1 cellular context compared by ENCODE assay signal in the genomic region with DNA sequence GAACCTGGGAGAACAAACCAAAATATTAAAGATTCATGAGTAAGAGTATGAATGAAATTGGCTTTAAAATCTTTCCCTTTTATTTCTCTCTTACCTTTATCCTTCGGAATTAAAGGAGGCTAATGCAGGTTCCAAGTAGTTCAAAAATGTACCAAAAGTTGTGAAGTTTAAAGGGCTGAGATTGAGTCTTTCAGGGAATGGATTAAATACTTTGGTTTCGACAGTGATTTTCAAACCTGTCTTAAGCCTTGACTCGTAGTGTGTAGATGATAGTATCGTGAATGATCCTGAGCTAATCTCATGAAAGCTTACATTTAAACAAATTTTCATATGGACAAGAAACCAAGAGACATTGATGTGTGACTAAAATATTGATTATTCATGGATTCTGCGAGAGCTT.
TF ChIP-seq lines count a peak whose summit lies in the region.

No MANE protein-coding gene starts in this region.

TF ChIP-seq in K562, 482 proteins besides CTCF, POLR2A, EP300 and RAD21:
- no peak for TF ChIP-seq ZNF76 (CRISPR knock-in tag; IDR thresholded peaks at IDR 0.05; ENCODE audit: borderline replicate concordance)
- peak; percentile 76 for TF ChIP-seq KDM1A (IDR thresholded peaks at IDR 0.05)
- TF ChIP-seq, protein P1, sequence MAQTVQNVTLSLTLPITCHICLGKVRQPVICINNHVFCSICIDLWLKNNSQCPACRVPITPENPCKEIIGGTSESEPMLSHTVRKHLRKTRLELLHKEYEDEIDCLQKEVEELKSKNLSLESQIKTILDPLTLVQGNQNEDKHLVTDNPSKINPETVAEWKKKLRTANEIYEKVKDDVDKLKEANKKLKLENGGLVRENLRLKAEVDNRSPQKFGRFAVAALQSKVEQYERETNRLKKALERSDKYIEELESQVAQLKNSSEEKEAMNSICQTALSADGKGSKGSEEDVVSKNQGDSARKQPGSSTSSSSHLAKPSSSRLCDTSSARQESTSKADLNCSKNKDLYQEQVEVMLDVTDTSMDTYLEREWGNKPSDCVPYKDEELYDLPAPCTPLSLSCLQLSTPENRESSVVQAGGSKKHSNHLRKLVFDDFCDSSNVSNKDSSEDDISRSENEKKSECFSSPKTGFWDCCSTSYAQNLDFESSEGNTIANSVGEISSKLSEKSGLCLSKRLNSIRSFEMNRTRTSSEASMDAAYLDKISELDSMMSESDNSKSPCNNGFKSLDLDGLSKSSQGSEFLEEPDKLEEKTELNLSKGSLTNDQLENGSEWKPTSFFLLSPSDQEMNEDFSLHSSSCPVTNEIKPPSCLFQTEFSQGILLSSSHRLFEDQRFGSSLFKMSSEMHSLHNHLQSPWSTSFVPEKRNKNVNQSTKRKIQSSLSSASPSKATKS (CRISPR knock-in tag; IDR thresholded peaks at IDR 0.05): no peak
- TF ChIP-seq, protein P2, sequence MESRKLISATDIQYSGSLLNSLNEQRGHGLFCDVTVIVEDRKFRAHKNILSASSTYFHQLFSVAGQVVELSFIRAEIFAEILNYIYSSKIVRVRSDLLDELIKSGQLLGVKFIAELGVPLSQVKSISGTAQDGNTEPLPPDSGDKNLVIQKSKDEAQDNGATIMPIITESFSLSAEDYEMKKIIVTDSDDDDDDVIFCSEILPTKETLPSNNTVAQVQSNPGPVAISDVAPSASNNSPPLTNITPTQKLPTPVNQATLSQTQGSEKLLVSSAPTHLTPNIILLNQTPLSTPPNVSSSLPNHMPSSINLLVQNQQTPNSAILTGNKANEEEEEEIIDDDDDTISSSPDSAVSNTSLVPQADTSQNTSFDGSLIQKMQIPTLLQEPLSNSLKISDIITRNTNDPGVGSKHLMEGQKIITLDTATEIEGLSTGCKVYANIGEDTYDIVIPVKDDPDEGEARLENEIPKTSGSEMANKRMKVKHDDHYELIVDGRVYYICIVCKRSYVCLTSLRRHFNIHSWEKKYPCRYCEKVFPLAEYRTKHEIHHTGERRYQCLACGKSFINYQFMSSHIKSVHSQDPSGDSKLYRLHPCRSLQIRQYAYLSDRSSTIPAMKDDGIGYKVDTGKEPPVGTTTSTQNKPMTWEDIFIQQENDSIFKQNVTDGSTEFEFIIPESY (CRISPR knock-in tag; IDR thresholded peaks at IDR 0.05): peak; percentile 30; the same call in 1 of the 2 replicates
